18 cellular contexts compared by ENCODE assay signal in genomic region chr11:132717824-132718223, GRCh38.
A peak's percentile ranks its signal among the peaks of the same experiment; 100 is the strongest.
DNase-seq lines count a peak whose midpoint lies in the region; ATAC-seq, FAIRE-seq and TF ChIP-seq lines count a peak whose summit lies in the region.
"Had no signal": no experiment of that assay in that cellular context is flagged by ENCODE, and none has a peak within 500 bp of the region (broad histone marks: within the 10 kb centered on the region; RNA-seq: fewer than 3 reads in every experiment).

No MANE protein-coding gene starts in this region.

- DNase-seq in natural killer cell (no peak), T-cell (no peak), H1 (ENCODE audit: low read depth in 1 of 2, low spot score in 2 of 2) (no peak), H9 (no peak), NCI-H446 (lab: John Stamatoyannopoulos, UW) (no peak), posterior cingulate gyrus (no peak)
- DNase-seq in natural killer cell treated with Interleukin-12 subunit alpha and Interleukin-12 subunit beta and Interleukin-15 and Interleukin-18, amount 100 ng/mL, for 72 hours (ENCODE audit: low spot score): no peak
- DNase-seq in CD4-positive, alpha-beta memory T cell: peak in 1 of 5 donors; percentile 3
- DNase-seq: DMS79, EL had no signal

- no peaks in the 10 kb centered on the region for H3K36me3 Mint-ChIP-seq in natural killer cell
- H3K36me3 Mint-ChIP-seq in natural killer cell treated with Interleukin-12 subunit alpha and Interleukin-12 subunit beta and Interleukin-15 and Interleukin-18, amount 100 ng/mL, for 72 hours: no peaks in the 10 kb centered on the region
- no peaks in the 10 kb centered on the region for H3K36me3 Mint-ChIP-seq in CD4-positive, alpha-beta memory T cell
- no peaks in the 10 kb centered on the region for H3K36me3 Mint-ChIP-seq in T-cell
- H3K36me3 Mint-ChIP-seq in H9 (ENCODE audit: insufficient read depth in 1 of 3, low read depth in 3 of 3): no peaks in the 10 kb centered on the region; a peak in 1 of 7 replicates
- H3K36me3 Mint-ChIP-seq: CD14-positive monocyte, IgD-negative memory B cell had no signal

- H2BK20ac ChIP-seq in H1 (ENCODE audit: low read length) (no peak overlapping the region), H9 (ENCODE audit: low read depth, low read length, poor library complexity, severe bottlenecking) (no peak overlapping the region)

- no peak overlapping the region for H2BK15ac ChIP-seq in H1 (ENCODE audit: low read length)
- H2BK15ac ChIP-seq in H9 (ENCODE audit: low read depth, low read length): no peak overlapping the region

- no peak for TF ChIP-seq RAD21 in H1 (IDR thresholded peaks at IDR 0.05 in 1 of 2, conservative IDR thresholded peaks at IDR 0.05 in 1 of 2; ENCODE audit: low read depth in 2 of 2, low read length in 2 of 2)

- no peak overlapping the region for H3K27ac ChIP-seq in CD4-positive, alpha-beta memory T cell (ENCODE audit: low read depth, low read length)
- H3K27ac ChIP-seq in H1 (ENCODE audit: low read depth, low read length) (no peak overlapping the region), H9 (ENCODE audit: insufficient read length, low read depth, low read length) (no peak overlapping the region)

- no peak overlapping the region for H4K91ac ChIP-seq in H1 (replicated peaks; ENCODE audit: insufficient read length, low read length)
- H4K91ac ChIP-seq in H9 (ENCODE audit: insufficient read length, low read depth, low read length): no peak overlapping the region

- POLR2A ChIA-PET in CD4-positive, alpha-beta memory T cell (lab: Charles Lee; ENCODE audit: partially characterized antibody): no interaction called here
- POLR2A ChIA-PET in T-cell (lab: Charles Lee) (no interaction called here), H1 (lab: Charles Lee; ENCODE audit: partially characterized antibody) (no interaction called here)

- peak overlapping the region; percentile 69 for H2AFZ ChIP-seq in H1 (ENCODE audit: low read length)
- no peak overlapping the region for H2AFZ ChIP-seq in H9 (ENCODE audit: low read length)

- no peak overlapping the region for H3K4me3 ChIP-seq in CD4-positive, alpha-beta memory T cell (ENCODE audit: low read length in 2 of 2)
- H3K4me3 ChIP-seq in H1 (ENCODE audit: extremely low read depth in 1 of 4, insufficient read depth in 2 of 4, low read depth in 3 of 4, low read length in 4 of 4): no peak overlapping the region
- H3K4me3 ChIP-seq: GM23338, HAP-1 had no signal

- H3K27ac Mint-ChIP-seq in natural killer cell (no peak overlapping the region), T-cell (peak overlapping the region; percentile 55 to 71), H9 (peak overlapping the region in 1 of 3 experiments; percentile 76; a peak in 1 of 7 replicates)
- no peak overlapping the region for H3K27ac Mint-ChIP-seq in natural killer cell treated with Interleukin-12 subunit alpha and Interleukin-12 subunit beta and Interleukin-15 and Interleukin-18, amount 100 ng/mL, for 72 hours
- peak overlapping the region in 6 of 7 donors; percentile 20 to 94 (median 55) for H3K27ac Mint-ChIP-seq in CD4-positive, alpha-beta memory T cell
- H3K27ac Mint-ChIP-seq: B cell, CD14-positive monocyte, GM23338, IgD-negative memory B cell had no signal

- H3K79me2 ChIP-seq in H1 (ENCODE audit: control insufficient read depth in 1 of 2, insufficient read depth in 2 of 2, low read length in 2 of 2) (no peaks in the 10 kb centered on the region), H9 (ENCODE audit: insufficient read depth, low read length) (no peaks in the 10 kb centered on the region)

- CTCF ChIA-PET in CD4-positive, alpha-beta memory T cell (lab: Charles Lee; ENCODE audit: partially characterized antibody): no interaction called here
- CTCF ChIA-PET in T-cell (lab: Charles Lee): interaction anchor here in 1 of 2 donors (0.5 kb wide), 1 partner anchor 636 kb away, joined by 6 read pairs; no protein-coding TSS in a partner anchor
- CTCF ChIA-PET in H1 (lab: Charles Lee; ENCODE audit: partially characterized antibody): no interaction called here

- H3K4ac ChIP-seq in H1 (replicated peaks; ENCODE audit: insufficient read length, low read depth, low read length) (peak overlapping the region; percentile 75), H9 (ENCODE audit: low read depth, low read length) (no peak overlapping the region)

- H4K8ac ChIP-seq in H1 (ENCODE audit: extremely low read depth, insufficient read depth, low read length) (no peak overlapping the region), H9 (replicated peaks; ENCODE audit: insufficient read length, low read depth, low read length) (no peak overlapping the region)

- H3K4me3 Mint-ChIP-seq in natural killer cell: peak overlapping the region; percentile 25
- no peak overlapping the region for H3K4me3 Mint-ChIP-seq in natural killer cell treated with Interleukin-12 subunit alpha and Interleukin-12 subunit beta and Interleukin-15 and Interleukin-18, amount 100 ng/mL, for 72 hours
- peak overlapping the region in 6 of 8 donors; percentile 9 to 68 (median 60) for H3K4me3 Mint-ChIP-seq in CD4-positive, alpha-beta memory T cell
- peak overlapping the region in 1 of 3 donors; percentile 37 for H3K4me3 Mint-ChIP-seq in T-cell
- H3K4me3 Mint-ChIP-seq in H9: no peak overlapping the region
- H3K4me3 Mint-ChIP-seq: B cell, CD14-positive monocyte, GM23338, IgD-negative memory B cell had no signal

- no peak for TF ChIP-seq POLR2A in H1 (IDR thresholded peaks at IDR 0.05; ENCODE audit: control extremely low read depth in 1 of 2, low read depth in 2 of 2, low read length in 2 of 2)

- H3K23me2 ChIP-seq in H1 (ENCODE audit: low read depth, low read length) (no peaks in the 10 kb centered on the region), H9 (ENCODE audit: insufficient read length, low read depth, low read length, poor library complexity, severe bottlenecking) (no peaks in the 10 kb centered on the region)

- H3K56ac ChIP-seq in H1 (replicated peaks; ENCODE audit: insufficient read length, low read depth, low read length): no peak overlapping the region
- H3K56ac ChIP-seq in H9 (ENCODE audit: insufficient read length, low read depth, low read length): no peak overlapping the region

- H3K9me3 Mint-ChIP-seq in natural killer cell (no peaks in the 10 kb centered on the region), T-cell (no peaks in the 10 kb centered on the region), H9 (no peaks in the 10 kb centered on the region)
- peaks cover 1% of the 10 kb centered on the region for H3K9me3 Mint-ChIP-seq in natural killer cell treated with Interleukin-12 subunit alpha and Interleukin-12 subunit beta and Interleukin-15 and Interleukin-18, amount 100 ng/mL, for 72 hours
- peaks cover 0 to 6% (median 0%) of the 10 kb centered on the region in 8 donors for H3K9me3 Mint-ChIP-seq in CD4-positive, alpha-beta memory T cell
- H3K9me3 Mint-ChIP-seq: GM23338 had no signal

- WGBS in H1 (ENCODE audit: extremely low coverage in 1 of 2, insufficient coverage in 1 of 2, insufficient read length in 1 of 2, insufficient replicate concordance in 2 of 2, low coverage in 1 of 2, low lambda C conversion rate in 2 of 2, missing lambda C conversion rate in 1 of 2), 2 experiments: 91% methylated on average over 8 of the region's 8 CpGs; no CpG with 5 or more reads in 1 of the 2 experiments
- no CpG with 5 or more reads among the region's 8 CpGs for WGBS in H9 (ENCODE audit: extremely low coverage, insufficient read length, low lambda C conversion rate)

- H3K36me3 ChIP-seq in CD4-positive, alpha-beta memory T cell (ENCODE audit: insufficient read depth, low read length): no peaks in the 10 kb centered on the region
- H3K36me3 ChIP-seq in H1 (ENCODE audit: control insufficient read depth in 2 of 4, insufficient read depth in 4 of 4, low read length in 3 of 4): no peaks in the 10 kb centered on the region
- H3K36me3 ChIP-seq: HAP-1 had no signal

- H2BK12ac ChIP-seq in H1 (ENCODE audit: low read depth, low read length): no peak overlapping the region; the same call in 1 of the 2 replicates
- no peak overlapping the region for H2BK12ac ChIP-seq in H9 (ENCODE audit: insufficient read length, low read depth, low read length)

- TF ChIP-seq CTCF in natural killer cell (IDR thresholded peaks at IDR 0.05) (no peak), H1 (IDR thresholded peaks at IDR 0.05; ENCODE audit: control extremely low read depth in 1 of 3, insufficient read depth in 1 of 3, low read depth in 1 of 3, low read length in 3 of 3) (no peak), H9 (conservative IDR thresholded peaks at IDR 0.05) (no peak)

- no peaks in the 10 kb centered on the region for H3K79me1 ChIP-seq in H1 (ENCODE audit: low read depth, low read length)
- no peaks in the 10 kb centered on the region for H3K79me1 ChIP-seq in H9 (ENCODE audit: insufficient read depth, low read depth, low read length, poor library complexity, severe bottlenecking)

- no peak overlapping the region for H3K4me2 ChIP-seq in H1 (ENCODE audit: insufficient read depth in 1 of 2, low read depth in 2 of 2, low read length in 2 of 2)
- H3K4me2 ChIP-seq in H9 (ENCODE audit: insufficient read depth, insufficient read length, low read length): no peak overlapping the region
- H3K4me2 ChIP-seq: GM23338 had no signal

- no peak overlapping the region for H3K9ac ChIP-seq in H1 (replicated peaks in 1 of 4; ENCODE audit: extremely low read depth in 1 of 4, low read depth in 3 of 4, low read length in 3 of 4)
- no peak overlapping the region for H3K9ac ChIP-seq in H9 (ENCODE audit: extremely low read depth, insufficient read length, low read length)

- no peaks in the 10 kb centered on the region for H4K20me1 ChIP-seq in H1 (replicated peaks in 1 of 2; ENCODE audit: control insufficient read depth in 1 of 2, insufficient read depth in 2 of 2, low read length in 2 of 2)
- no peaks in the 10 kb centered on the region for H4K20me1 ChIP-seq in H9 (ENCODE audit: control insufficient read depth, insufficient read depth, insufficient read length)

- no peak for TF ChIP-seq EP300 in H1 (IDR thresholded peaks at IDR 0.05; ENCODE audit: borderline replicate concordance in 1 of 2, low read depth in 2 of 2, low read length in 2 of 2)

- intact Hi-C loops in natural killer cell (cut with micrococcal nuclease): no loop called here
- intact Hi-C loops in CD4-positive, alpha-beta memory T cell (cut with micrococcal nuclease): no loop called here
- intact Hi-C loops in posterior cingulate gyrus (cut with DNase I): no loop called here

- H3K4me1 Mint-ChIP-seq in natural killer cell (peaks cover 25 to 28% of the 10 kb centered on the region in 2 donors), T-cell (peaks cover 30 to 40% (median 37%) of the 10 kb centered on the region in 3 donors), H9 (peaks cover 11 to 14% of the 10 kb centered on the region in 2 experiments)
- peaks cover 16 to 26% of the 10 kb centered on the region in 2 donors for H3K4me1 Mint-ChIP-seq in natural killer cell treated with Interleukin-12 subunit alpha and Interleukin-12 subunit beta and Interleukin-15 and Interleukin-18, amount 100 ng/mL, for 72 hours (ENCODE audit: low read depth in 2 of 2)
- peaks cover 21 to 37% (median 29%) of the 10 kb centered on the region in 4 donors for H3K4me1 Mint-ChIP-seq in CD4-positive, alpha-beta memory T cell
- H3K4me1 Mint-ChIP-seq: CD14-positive monocyte, IgD-negative memory B cell had no signal

- H4K5ac ChIP-seq in H1 (ENCODE audit: insufficient read length, low read depth, low read length) (no peak overlapping the region), H9 (ENCODE audit: insufficient read length, low read depth, low read length) (no peak overlapping the region)

- H3K14ac ChIP-seq in H1 (ENCODE audit: insufficient read length): no peak overlapping the region
- no peak overlapping the region; the same call in 1 of the 2 replicates for H3K14ac ChIP-seq in H9 (ENCODE audit: insufficient read depth, low read length)

- H3K4me1 ChIP-seq in CD4-positive, alpha-beta memory T cell (ENCODE audit: insufficient read depth, low read length): peaks cover 30% of the 10 kb centered on the region
- H3K4me1 ChIP-seq in H1 (replicated peaks in 1 of 4; ENCODE audit: control insufficient read depth in 3 of 4, insufficient read depth in 4 of 4, low read length in 3 of 4) (peaks cover 0 to 2% (median 0%) of the 10 kb centered on the region in 4 experiments; a peak in 3 of 7 replicates), H9 (ENCODE audit: insufficient read depth, low read length) (no peaks in the 10 kb centered on the region; the same call in 1 of the 2 replicates)
- H3K4me1 ChIP-seq: HAP-1 had no signal

- no peaks in the 10 kb centered on the region for H3K27me3 ChIP-seq in CD4-positive, alpha-beta memory T cell (ENCODE audit: insufficient read depth, low read length)
- H3K27me3 ChIP-seq in H1 (replicated peaks in 1 of 4; ENCODE audit: control insufficient read depth in 3 of 4, extremely low read depth in 1 of 4, insufficient read depth in 3 of 4, low read length in 3 of 4): no peaks in the 10 kb centered on the region
- H3K27me3 ChIP-seq in H9 (ENCODE audit: insufficient read depth, low read length): no peaks in the 10 kb centered on the region; the same call in 1 of the 2 replicates

- FAIRE-seq in H1 (lab: Jason Lieb, UNC): no peak
- FAIRE-seq: A204.1, G401.6, GM12891 had no signal

- no peak overlapping the region for H3K23ac ChIP-seq in H1 (ENCODE audit: insufficient read length)
- no peak overlapping the region for H3K23ac ChIP-seq in H9 (ENCODE audit: insufficient read length, low read depth, low read length)

- H2BK120ac ChIP-seq in H1 (replicated peaks; ENCODE audit: low read depth, low read length) (no peak overlapping the region), H9 (ENCODE audit: low read depth, low read length, poor library complexity, severe bottlenecking) (no peak overlapping the region)

- no peak overlapping the region for H3T11ph ChIP-seq in H9 (ENCODE audit: low read length)

- peaks cover 8 to 15% of the 10 kb centered on the region in 2 donors for H3K27me3 Mint-ChIP-seq in natural killer cell (ENCODE audit: low read depth in 2 of 2)
- H3K27me3 Mint-ChIP-seq in natural killer cell treated with Interleukin-12 subunit alpha and Interleukin-12 subunit beta and Interleukin-15 and Interleukin-18, amount 100 ng/mL, for 72 hours: peaks cover 6 to 16% of the 10 kb centered on the region in 2 donors
- H3K27me3 Mint-ChIP-seq in CD4-positive, alpha-beta memory T cell: no peaks in the 10 kb centered on the region
- no peaks in the 10 kb centered on the region for H3K27me3 Mint-ChIP-seq in T-cell
- no peaks in the 10 kb centered on the region for H3K27me3 Mint-ChIP-seq in H9 (ENCODE audit: low read depth)
- H3K27me3 Mint-ChIP-seq: B cell, IgD-negative memory B cell had no signal

- H2AK5ac ChIP-seq in H1 (ENCODE audit: low read depth, low read length): no peak overlapping the region
- no peak overlapping the region for H2AK5ac ChIP-seq in H9 (ENCODE audit: insufficient read length, low read length)

- H3K9me3 ChIP-seq in CD4-positive, alpha-beta memory T cell (ENCODE audit: control insufficient read depth in 1 of 2, low read length in 2 of 2): no peaks in the 10 kb centered on the region
- H3K9me3 ChIP-seq in H1 (ENCODE audit: insufficient read depth in 2 of 2, low read depth in 1 of 2, low read length in 1 of 2) (no peaks in the 10 kb centered on the region), H9 (ENCODE audit: control insufficient read depth, low read depth, low read length) (no peaks in the 10 kb centered on the region)
- H3K9me3 ChIP-seq: HAP-1 had no signal

- ATAC-seq in natural killer cell (no peak), T-cell (replicated peaks in 1 of 4) (no peak)
- ATAC-seq in natural killer cell treated with Interleukin-12 subunit alpha and Interleukin-12 subunit beta and Interleukin-15 and Interleukin-18, amount 100 ng/mL, for 72 hours: no peak

- H2BK5ac ChIP-seq in H1 (ENCODE audit: low read depth, low read length) (no peak overlapping the region), H9 (ENCODE audit: insufficient read length, low read length) (no peak overlapping the region)

- H3K18ac ChIP-seq in H1 (ENCODE audit: extremely low read depth, low read length) (no peak overlapping the region), H9 (ENCODE audit: insufficient read length, low read depth, low read length) (no peak overlapping the region)

Comparison
In these comparisons a context has a peak if more than half of its experiments do, and no peak if none do; other contexts are left out.
1. H3K4me3 Mint-ChIP-seq: peak in natural killer cell (single experiment) and CD4-positive, alpha-beta memory T cell (6 of 8); none in natural killer cell treated with Interleukin-12 subunit alpha and Interleukin-12 subunit beta and Interleukin-15 and Interleukin-18, amount 100 ng/mL, for 72 hours (single experiment) and H9 (0 of 2).
2. H3K27ac Mint-ChIP-seq: peak in CD4-positive, alpha-beta memory T cell (6 of 7) and T-cell (2 of 2); none in natural killer cell (0 of 2) and natural killer cell treated with Interleukin-12 subunit alpha and Interleukin-12 subunit beta and Interleukin-15 and Interleukin-18, amount 100 ng/mL, for 72 hours (0 of 2).